5 cellular contexts compared by ENCODE assay signal in genomic region chr12:41589878-41590277, GRCh38.
"Had no signal": no experiment of that assay in that cellular context is flagged by ENCODE, and none has a peak within 500 bp of the region (broad histone marks: within the 10 kb centered on the region; RNA-seq: fewer than 3 reads in every experiment).

No MANE protein-coding gene starts in this region.

- H3K4me3 ChIP-seq: GM23338 had no signal

- ATAC-seq: GM23338, HepG2 had no signal

- H3K4me2 ChIP-seq: GM23338 had no signal

- H3K27ac ChIP-seq: HL-60 had no signal

- DNase-seq: H9, HCEC 1CT had no signal

- H2AFZ ChIP-seq: GM23338 had no signal
